Comparison of ENCODE assay signal across 18 cellular contexts in genomic region chr1:21058035-21058793, GRCh38.
"Had no signal": no experiment of that assay in that cellular context is flagged by ENCODE, and none has a peak within 500 bp of the region (broad histone marks: within the 10 kb centered on the region; RNA-seq: fewer than 3 reads in every experiment).

No MANE protein-coding gene starts in this region.

- H3K36me3 ChIP-seq: pancreas, sigmoid colon, tibial artery, uterus had no signal

- H3K4me1 ChIP-seq: sigmoid colon, tibial artery, uterus had no signal

- H3K4me3 Mint-ChIP-seq: activated CD4-positive, alpha-beta memory T cell treated with anti-CD3 and anti-CD28 coated beads for 36 hours; activated CD8-positive, alpha-beta memory T cell treated with anti-CD3 and anti-CD28 coated beads, Interleukin-2, amount 10 ng/mL, durations not matched to agents 7 days and 5 days; effector memory CD8-positive, alpha-beta T cell; neural crest cell; stimulated activated effector memory CD8-positive, alpha-beta T cell treated with anti-CD3 and anti-CD28 coated beads, Interleukin-12 subunit alpha, Interleukin-12 subunit beta, amount 100 ng/mL, for 72 hours had no signal

- H3K9me3 ChIP-seq: pancreas, sigmoid colon, tibial artery, uterus had no signal

- H3K4me1 Mint-ChIP-seq: activated CD8-positive, alpha-beta memory T cell treated with anti-CD3 and anti-CD28 coated beads, Interleukin-2, amount 10 ng/mL, durations not matched to agents 7 days and 5 days; stimulated activated effector memory CD8-positive, alpha-beta T cell treated with anti-CD3 and anti-CD28 coated beads, Interleukin-12 subunit alpha, Interleukin-12 subunit beta, amount 100 ng/mL, for 72 hours had no signal

- H3K9me3 Mint-ChIP-seq: activated CD4-positive, alpha-beta memory T cell treated with anti-CD3 and anti-CD28 coated beads for 36 hours; activated naive CD4-positive, alpha-beta T cell treated with anti-CD3 and anti-CD28 coated beads, Interleukin-2, amount 50 U/mL, for 72 hours; effector memory CD8-positive, alpha-beta T cell; neural crest cell; stimulated activated effector memory CD8-positive, alpha-beta T cell treated with anti-CD3 and anti-CD28 coated beads, Interleukin-12 subunit alpha, Interleukin-12 subunit beta, amount 100 ng/mL, for 72 hours had no signal

- ATAC-seq: activated CD8-positive, alpha-beta memory T cell treated with anti-CD3 and anti-CD28 coated beads, Interleukin-2, amount 10 ng/mL, durations not matched to agents 7 days and 5 days; activated naive CD4-positive, alpha-beta T cell treated with anti-CD3 and anti-CD28 coated beads, Interleukin-2, amount 50 U/mL, for 72 hours; effector memory CD8-positive, alpha-beta T cell; stimulated activated effector memory CD8-positive, alpha-beta T cell treated with anti-CD3 and anti-CD28 coated beads, Interleukin-12 subunit alpha, Interleukin-12 subunit beta, amount 100 ng/mL, for 72 hours had no signal

- H3K36me3 Mint-ChIP-seq: activated CD4-positive, alpha-beta memory T cell treated with anti-CD3 and anti-CD28 coated beads for 36 hours; activated naive CD4-positive, alpha-beta T cell treated with anti-CD3 and anti-CD28 coated beads, Interleukin-2, amount 50 U/mL, for 72 hours had no signal

- H3K27me3 Mint-ChIP-seq: activated CD4-positive, alpha-beta memory T cell treated with anti-CD3 and anti-CD28 coated beads for 36 hours; activated CD8-positive, alpha-beta memory T cell treated with anti-CD3 and anti-CD28 coated beads, Interleukin-2, amount 10 ng/mL, durations not matched to agents 7 days and 5 days; effector memory CD8-positive, alpha-beta T cell had no signal

- FAIRE-seq: pancreas had no signal

- H3K27ac Mint-ChIP-seq: activated CD4-positive, alpha-beta memory T cell treated with anti-CD3 and anti-CD28 coated beads for 36 hours; activated CD8-positive, alpha-beta memory T cell treated with anti-CD3 and anti-CD28 coated beads, Interleukin-2, amount 10 ng/mL, durations not matched to agents 7 days and 5 days; stimulated activated effector memory CD8-positive, alpha-beta T cell treated with anti-CD3 and anti-CD28 coated beads, Interleukin-12 subunit alpha, Interleukin-12 subunit beta, amount 100 ng/mL, for 72 hours had no signal

- DNase-seq: activated CD4-positive, alpha-beta memory T cell treated with anti-CD3 and anti-CD28 coated beads for 36 hours; activated CD4-positive, alpha-beta T cell treated with anti-CD3 and anti-CD28 coated beads for 1 hour; activated CD8-positive, alpha-beta memory T cell treated with anti-CD3 and anti-CD28 coated beads, Interleukin-2, amount 10 ng/mL, durations not matched to agents 7 days and 5 days; activated gamma-delta T cell; activated T-cell treated with anti-CD3 and anti-CD28 coated beads, Interleukin-2, amount 50 U/mL, for 1 hour; amniotic stem cell; caudate nucleus; cortex of kidney; effector memory CD8-positive, alpha-beta T cell; pancreas; sigmoid colon; stimulated activated CD4-positive, alpha-beta T cell treated with anti-CD3 and anti-CD28 coated beads, Interleukin-12 subunit alpha, Interleukin-12 subunit beta, amount 100 ng/mL, for 4 hours; tibial artery; uterus had no signal

- H3K4me3 ChIP-seq: pancreas, sigmoid colon, tibial artery, uterus had no signal

- H3K27ac ChIP-seq: epithelial cell of prostate, pancreas, sigmoid colon, tibial artery, uterus had no signal
